30 cellular contexts compared by ENCODE assay signal in genomic region chr13:31923134-31923763, GRCh38.
DNase-seq lines count a peak whose midpoint lies in the region; ATAC-seq, FAIRE-seq and TF ChIP-seq lines count a peak whose summit lies in the region.
"Had no signal": no experiment of that assay in that cellular context is flagged by ENCODE, and none has a peak within 500 bp of the region (broad histone marks: within the 10 kb centered on the region; RNA-seq: fewer than 3 reads in every experiment).

No MANE protein-coding gene starts in this region.

- H3K9ac ChIP-seq in GM12878 (ENCODE audit: control insufficient read depth, insufficient read depth, low read length): no peak overlapping the region

- SMC1A ChIA-PET in GM12878 (lab: Charles Lee; ENCODE audit: uncharacterized antibody, unreplicated experiment): interaction anchor here (0.7 to 2.6 kb wide), 5 partner anchors 9 to 46 kb away, joined by 3 to 10 read pairs (median 3); no protein-coding TSS in a partner anchor

- peaks cover 54% of the 10 kb centered on the region for H3K4me1 Mint-ChIP-seq in CD14-positive monocyte

- RAD21 ChIA-PET in GM12878 (lab: Charles Lee; ENCODE audit: unreplicated experiment): no interaction called here

- no peak for DNase-seq in CD14-positive monocyte (ENCODE audit: low spot score)
- DNase-seq in NOMO-1 treated with dmso at 0.1 percent for 144 hours (lab: John Stamatoyannopoulos, UW; ENCODE audit: unreplicated experiment): peak; percentile 56
- DNase-seq in GM12878 (ENCODE audit: low read depth, low spot score): no peak
- DNase-seq in GM19238 (ENCODE audit: insufficient read length, low spot score): no peak
- no peak for DNase-seq in NCI-H526 treated with DMSO at 0.1 percent for 48 hours (lab: John Stamatoyannopoulos, UW)
- no peak for DNase-seq in transverse colon
- DNase-seq: activated T-cell treated with anti-CD3 and anti-CD28 coated beads for 4 hours; aorta; colonic mucosa; DMS79 treated with DMSO at 0.1 percent for 48 hours; foreskin melanocyte; HCEC 1CT; KG1; left cardiac atrium; MM.1S; NCI-H1694; NCI-H69; stimulated activated CD4-positive, alpha-beta T cell treated with anti-CD3 and anti-CD28 coated beads, Interleukin-4, amount 100 ng/mL, for 24 hours; T1000 had no signal

- H3K9me3 Mint-ChIP-seq in CD14-positive monocyte: peaks cover 0 to 1% (median 0%) of the 10 kb centered on the region in 7 donors
- H3K9me3 Mint-ChIP-seq: memory B cell; stimulated activated effector memory CD8-positive, alpha-beta T cell treated with anti-CD3 and anti-CD28 coated beads, Interleukin-12 subunit alpha, Interleukin-12 subunit beta, amount 100 ng/mL, for 72 hours had no signal

- H3K36me3 ChIP-seq in HEK293 (ENCODE audit: control insufficient read depth in 2 of 2, insufficient read depth in 1 of 2, low read length in 2 of 2): no peaks in the 10 kb centered on the region
- no peaks in the 10 kb centered on the region for H3K36me3 ChIP-seq in GM12878 (ENCODE audit: control insufficient read depth in 2 of 2, insufficient read depth in 2 of 2, low read length in 1 of 2)
- H3K36me3 ChIP-seq in transverse colon: no peaks in the 10 kb centered on the region
- H3K36me3 ChIP-seq: colonic mucosa, esophagus muscularis mucosa, neutrophil had no signal

- no peaks in the 10 kb centered on the region for H3K27me3 ChIP-seq in GM12878 (replicated peaks in 1 of 2; ENCODE audit: control insufficient read depth in 2 of 2, insufficient read depth in 2 of 2, low read length in 1 of 2)
- H3K27me3 ChIP-seq in transverse colon: no peaks in the 10 kb centered on the region
- H3K27me3 ChIP-seq: colonic mucosa, esophagus muscularis mucosa, neutrophil had no signal

- TF ChIP-seq RAD21 in GM12878 (IDR thresholded peaks at IDR 0.05; ENCODE audit: insufficient read depth, low read depth, low read length): no peak

- no peak overlapping the region for H3K27ac ChIP-seq in HEK293 (ENCODE audit: extremely low read depth, low read depth, low read length)
- H3K27ac ChIP-seq in GM12878 (ENCODE audit: control insufficient read depth, insufficient read depth): no peak overlapping the region
- H3K27ac ChIP-seq in transverse colon: no peak overlapping the region
- H3K27ac ChIP-seq: colonic mucosa, esophagus muscularis mucosa, neutrophil had no signal

- POLR2A ChIA-PET in HEK293 (lab: Yijun Ruan, JAX): no interaction called here
- POLR2A ChIA-PET in GM12878 (lab: Charles Lee): no interaction called here

- H3K4me2 ChIP-seq in GM12878 (ENCODE audit: control insufficient read depth, insufficient read depth): no peak overlapping the region

- H3K4me3 ChIP-seq in HEK293 (ENCODE audit: low read depth, low read length) (no peak overlapping the region), GM12878 (no peak overlapping the region), transverse colon (no peak overlapping the region)
- H3K4me3 ChIP-seq: colonic mucosa, esophagus muscularis mucosa had no signal

- H2AFZ ChIP-seq in GM12878 (ENCODE audit: control insufficient read depth, low read depth, low read length): no peak overlapping the region

- WGBS in GM12878 (ENCODE audit: insufficient coverage, insufficient replicate concordance, low lambda C conversion rate, missing lambda C conversion rate): 76% methylated on average over 3 of the region's 3 CpGs
- 83% methylated on average over 3 of the region's 3 CpGs; no CpG with 5 or more reads in 1 of the 2 donors for WGBS in transverse colon (ENCODE audit: low coverage in 1 of 2), 2 donors

- BruUV-seq in GM12878 (replicated peaks; lab: Mats Ljungman, UMichigan): no TSS peak

- peaks cover 10 to 20% of the 10 kb centered on the region in 2 donors for H3K36me3 Mint-ChIP-seq in CD14-positive monocyte
- H3K36me3 Mint-ChIP-seq: activated naive CD8-positive, alpha-beta T cell; memory B cell; stimulated activated effector memory CD8-positive, alpha-beta T cell treated with anti-CD3 and anti-CD28 coated beads, Interleukin-12 subunit alpha, Interleukin-12 subunit beta, amount 100 ng/mL, for 72 hours had no signal

- TF ChIP-seq POLR2A in GM12878 (IDR thresholded peaks at IDR 0.05; ENCODE audit: low read depth, low read length) (no peak), transverse colon (IDR thresholded peaks at IDR 0.05) (no peak)

- TF ChIP-seq CTCF in CD14-positive monocyte (IDR thresholded peaks at IDR 0.05) (no peak), HEK293 (tag by site-specific recombination; IDR thresholded peaks at IDR 0.05) (no peak), GM12878 (IDR thresholded peaks at IDR 0.05 in 2 of 3, conservative IDR thresholded peaks at IDR 0.05 in 1 of 3; ENCODE audit: control insufficient read depth in 2 of 3, extremely low read depth in 1 of 3, insufficient read depth in 1 of 3, low read depth in 3 of 3, low read length in 3 of 3) (no peak), transverse colon (IDR thresholded peaks at IDR 0.05) (no peak)

- H3K4me1 ChIP-seq in HEK293 (ENCODE audit: control insufficient read depth, insufficient read depth, low read length): 0 out of 2 replicates have a peak, but pooled peaks cover 2% of the 10 kb centered on the region
- H3K4me1 ChIP-seq in GM12878 (ENCODE audit: control insufficient read depth, insufficient read depth, low read length): peaks cover 9% of the 10 kb centered on the region
- peaks cover 0 to 28% (median 5%) of the 10 kb centered on the region in 4 donors for H3K4me1 ChIP-seq in transverse colon
- H3K4me1 ChIP-seq: colonic mucosa had no signal

- in situ Hi-C loops in GM12878 (cut with MboI) (no loop called here), transverse colon (cut with MboI; ENCODE audit: low pct_ligation_motif_present in 1 of 4, low pct_unique_long_range_greater_than_20kb in 1 of 4, low sequenced_read_pairs in 3 of 4) (loop anchor here in 2 of 4 donors (25.0 kb wide), 2 partner anchors 389 to 639 kb away; partner anchors contain the start of genes BRCA2 (in 2 of the 2) and ZAR1L (in 2 of the 2))

- no peak for TF ChIP-seq EP300 in GM12878 (IDR thresholded peaks at IDR 0.05; ENCODE audit: borderline replicate concordance in 1 of 2, control insufficient read depth in 1 of 2, low read depth in 2 of 2, low read length in 2 of 2)
- no peak for TF ChIP-seq EP300 in transverse colon (IDR thresholded peaks at IDR 0.05; ENCODE audit: low read depth)

- FAIRE-seq in GM12878 (lab: Jason Lieb, UNC): no peak

- CTCF ChIA-PET in HEK293 (lab: Yijun Ruan, JAX): interaction anchor here (0.5 to 1.5 kb wide), 2 partner anchors 13 to 347 kb away, joined by 5 to 8 read pairs; no protein-coding TSS in a partner anchor
- CTCF ChIA-PET in GM12878 (lab: Yijun Ruan, JAX): interaction anchor here (0.6 to 2.9 kb wide), 4 partner anchors 9 to 394 kb away, joined by 3 to 16 read pairs (median 4); no protein-coding TSS in a partner anchor

- H3K27me3 Mint-ChIP-seq in CD14-positive monocyte (ENCODE audit: low read depth in 3 of 3): no peaks in the 10 kb centered on the region
- H3K27me3 Mint-ChIP-seq: activated naive CD8-positive, alpha-beta T cell; B cell; memory B cell had no signal

- H3K27ac Mint-ChIP-seq in CD14-positive monocyte: peak overlapping the region in 6 of 7 donors; percentile 11 to 86 (median 44)
- H3K27ac Mint-ChIP-seq: activated naive CD8-positive, alpha-beta T cell; B cell; stimulated activated effector memory CD8-positive, alpha-beta T cell treated with anti-CD3 and anti-CD28 coated beads, Interleukin-12 subunit alpha, Interleukin-12 subunit beta, amount 100 ng/mL, for 72 hours had no signal

- H3K4me3 Mint-ChIP-seq in CD14-positive monocyte: no peak overlapping the region
- H3K4me3 Mint-ChIP-seq: activated naive CD8-positive, alpha-beta T cell; B cell; memory B cell; stimulated activated effector memory CD8-positive, alpha-beta T cell treated with anti-CD3 and anti-CD28 coated beads, Interleukin-12 subunit alpha, Interleukin-12 subunit beta, amount 100 ng/mL, for 72 hours had no signal

- H3K79me2 ChIP-seq in GM12878 (ENCODE audit: control insufficient read depth, insufficient read depth, low read length): no peaks in the 10 kb centered on the region

- H4K20me1 ChIP-seq in GM12878 (ENCODE audit: control insufficient read depth, insufficient read depth): no peaks in the 10 kb centered on the region

- intact Hi-C loops in CD14-positive monocyte (cut with micrococcal nuclease) (no loop called here), GM12878 (cut with micrococcal nuclease; ENCODE audit: unreplicated experiment) (no loop called here), transverse colon (cut with DNase I; ENCODE audit: low total_unique reads) (no loop called here)

- H3K9me3 ChIP-seq in HEK293 (ENCODE audit: control insufficient read depth, insufficient read depth, low read depth, low read length): no peaks in the 10 kb centered on the region
- no peaks in the 10 kb centered on the region for H3K9me3 ChIP-seq in GM12878 (replicated peaks; ENCODE audit: control insufficient read depth, insufficient read depth, low read length)
- H3K9me3 ChIP-seq in transverse colon: no peaks in the 10 kb centered on the region
- H3K9me3 ChIP-seq: colonic mucosa, esophagus muscularis mucosa, neutrophil had no signal

- ATAC-seq in GM12878: no peak
- ATAC-seq in GM18870 (IDR thresholded peaks at IDR 0.05; ENCODE audit: unreplicated experiment): no peak
- ATAC-seq: activated CD4-positive, CD25-positive, alpha-beta regulatory T cell treated with anti-CD3 and anti-CD28 coated beads, Interleukin-2, amount 50 U/mL, for 24 hours; left cardiac atrium; Right ventricle myocardium inferior; sciatic nerve; stimulated activated effector memory CD8-positive, alpha-beta T cell treated with anti-CD3 and anti-CD28 coated beads, Interleukin-12 subunit alpha, Interleukin-12 subunit beta, amount 100 ng/mL, for 72 hours had no signal

TF ChIP-seq in HEK293, 187 proteins besides CTCF, POLR2A, EP300 and RAD21 (continues in another document):
- TF ChIP-seq PBX3 (CRISPR knock-in tag; IDR thresholded peaks at IDR 0.05): no peak

TF ChIP-seq in GM12878, 131 proteins besides CTCF, POLR2A, EP300 and RAD21:
- TF ChIP-seq RUNX3 (IDR thresholded peaks at IDR 0.05; ENCODE audit: low read length) (0 out of 2 replicates have a peak, but pooled peaks have one; percentile 10), RELA (IDR thresholded peaks at IDR 0.05; ENCODE audit: borderline replicate concordance, partially characterized antibody) (no peak)
